ENCODE assay signal across 8 cellular contexts in genomic region chr9:26723486-26723885, GRCh38.
DNase-seq lines count a peak whose midpoint lies in the region; ATAC-seq and TF ChIP-seq lines count a peak whose summit lies in the region.

No MANE protein-coding gene starts in this region.

- H3K4me3 Mint-ChIP-seq in activated T-helper 1 cell treated with anti-CD3 and anti-CD28 coated beads, Interleukin-12 subunit alpha, Interleukin-12 subunit beta, Interleukin-2, Interleukin-4 antibody, amounts not matched to agents 30 ng/mL and 10 ng/mL and 1 ng/mL, durations not matched to agents 14 hours and 24 hours and 36 hours, result no peak overlapping the region

- TF ChIP-seq CTCF in 22Rv1 (IDR thresholded peaks at IDR 0.05) (peak; percentile 67), GM12874 (IDR thresholded peaks at IDR 0.05; ENCODE audit: insufficient read depth, low read depth, low read length) (peak; percentile 69), fibroblast of pulmonary artery (IDR thresholded peaks at IDR 0.05; ENCODE audit: low read length, missing control alignments) (peak; percentile 43)

- peaks cover 2% of the 10 kb centered on the region for H3K27me3 Mint-ChIP-seq in activated T-helper 1 cell treated with anti-CD3 and anti-CD28 coated beads, Interleukin-12 subunit alpha, Interleukin-12 subunit beta, Interleukin-2, Interleukin-4 antibody, amounts not matched to agents 30 ng/mL and 10 ng/mL and 1 ng/mL, durations not matched to agents 14 hours and 24 hours and 36 hours (ENCODE audit: insufficient read depth)

- no peaks in the 10 kb centered on the region for H3K9me3 Mint-ChIP-seq in activated T-helper 1 cell treated with anti-CD3 and anti-CD28 coated beads, Interleukin-12 subunit alpha, Interleukin-12 subunit beta, Interleukin-2, Interleukin-4 antibody, amounts not matched to agents 30 ng/mL and 10 ng/mL and 1 ng/mL, durations not matched to agents 14 hours and 24 hours and 36 hours

- H3K27ac Mint-ChIP-seq in activated T-helper 1 cell treated with anti-CD3 and anti-CD28 coated beads, Interleukin-12 subunit alpha, Interleukin-12 subunit beta, Interleukin-2, Interleukin-4 antibody, amounts not matched to agents 30 ng/mL and 10 ng/mL and 1 ng/mL, durations not matched to agents 14 hours and 24 hours and 36 hours, result no peak overlapping the region

- no peaks in the 10 kb centered on the region for H3K36me3 Mint-ChIP-seq in activated T-helper 1 cell treated with anti-CD3 and anti-CD28 coated beads, Interleukin-12 subunit alpha, Interleukin-12 subunit beta, Interleukin-2, Interleukin-4 antibody, amounts not matched to agents 30 ng/mL and 10 ng/mL and 1 ng/mL, durations not matched to agents 14 hours and 24 hours and 36 hours (ENCODE audit: low read depth)

- H3K4me3 ChIP-seq in fibroblast of pulmonary artery (replicated peaks; ENCODE audit: low read depth, low read length), result no peak overlapping the region

- ATAC-seq in HG03039 (IDR thresholded peaks at IDR 0.05; ENCODE audit: unreplicated experiment), result peak; percentile 71

- DNase-seq in RPMI8226 (peak; percentile 46), fibroblast of pulmonary artery (ENCODE audit: low read depth) (peak; percentile 28)
- peak; percentile 4 for DNase-seq in stimulated activated CD4-positive, alpha-beta T cell treated with anti-CD3 and anti-CD28 coated beads, Interleukin-4, amount 100 ng/mL, for 1 hour
- no peak for DNase-seq in activated T-helper 1 cell treated with anti-CD3 and anti-CD28 coated beads, Interleukin-12 subunit alpha, Interleukin-12 subunit beta, Interleukin-2, Interleukin-4 antibody, amounts not matched to agents 30 ng/mL and 10 ng/mL and 1 ng/mL, durations not matched to agents 14 hours and 24 hours and 36 hours (ENCODE audit: low spot score)
- DNase-seq in activated CD4-positive, CD25-positive, alpha-beta regulatory T cell (lab: John Stamatoyannopoulos, UW), result no peak

- no peak overlapping the region for H3K27ac ChIP-seq in 22Rv1

- H3K4me1 Mint-ChIP-seq in activated T-helper 1 cell treated with anti-CD3 and anti-CD28 coated beads, Interleukin-12 subunit alpha, Interleukin-12 subunit beta, Interleukin-2, Interleukin-4 antibody, amounts not matched to agents 30 ng/mL and 10 ng/mL and 1 ng/mL, durations not matched to agents 14 hours and 24 hours and 36 hours (ENCODE audit: low read depth), result no peaks in the 10 kb centered on the region

- intact Hi-C loops in activated T-helper 1 cell treated with anti-CD3 and anti-CD28 coated beads, Interleukin-12 subunit alpha, Interleukin-12 subunit beta, Interleukin-2, Interleukin-4 antibody, amounts not matched to agents 30 ng/mL and 10 ng/mL and 1 ng/mL, durations not matched to agents 14 hours and 24 hours and 36 hours (cut with micrococcal nuclease), result no loop called here

Comparison
In these comparisons a context has a peak if more than half of its experiments do, and no peak if none do; other contexts are left out.
1. DNase-seq: peak in RPMI8226 (single experiment), fibroblast of pulmonary artery (single experiment) and stimulated activated CD4-positive, alpha-beta T cell treated with anti-CD3 and anti-CD28 coated beads, Interleukin-4, amount 100 ng/mL, for 1 hour (single experiment); none in activated T-helper 1 cell treated with anti-CD3 and anti-CD28 coated beads, Interleukin-12 subunit alpha, Interleukin-12 subunit beta, Interleukin-2, Interleukin-4 antibody, amounts not matched to agents 30 ng/mL and 10 ng/mL and 1 ng/mL, durations not matched to agents 14 hours and 24 hours and 36 hours (single experiment) and activated CD4-positive, CD25-positive, alpha-beta regulatory T cell (0 of 4).
2. Peak in every context shown above with its lines, with median percentiles within 50 percentile points of each other: CTCF ChIP-seq.